ENCODE assay signal across 8 cellular contexts in the genomic region with DNA sequence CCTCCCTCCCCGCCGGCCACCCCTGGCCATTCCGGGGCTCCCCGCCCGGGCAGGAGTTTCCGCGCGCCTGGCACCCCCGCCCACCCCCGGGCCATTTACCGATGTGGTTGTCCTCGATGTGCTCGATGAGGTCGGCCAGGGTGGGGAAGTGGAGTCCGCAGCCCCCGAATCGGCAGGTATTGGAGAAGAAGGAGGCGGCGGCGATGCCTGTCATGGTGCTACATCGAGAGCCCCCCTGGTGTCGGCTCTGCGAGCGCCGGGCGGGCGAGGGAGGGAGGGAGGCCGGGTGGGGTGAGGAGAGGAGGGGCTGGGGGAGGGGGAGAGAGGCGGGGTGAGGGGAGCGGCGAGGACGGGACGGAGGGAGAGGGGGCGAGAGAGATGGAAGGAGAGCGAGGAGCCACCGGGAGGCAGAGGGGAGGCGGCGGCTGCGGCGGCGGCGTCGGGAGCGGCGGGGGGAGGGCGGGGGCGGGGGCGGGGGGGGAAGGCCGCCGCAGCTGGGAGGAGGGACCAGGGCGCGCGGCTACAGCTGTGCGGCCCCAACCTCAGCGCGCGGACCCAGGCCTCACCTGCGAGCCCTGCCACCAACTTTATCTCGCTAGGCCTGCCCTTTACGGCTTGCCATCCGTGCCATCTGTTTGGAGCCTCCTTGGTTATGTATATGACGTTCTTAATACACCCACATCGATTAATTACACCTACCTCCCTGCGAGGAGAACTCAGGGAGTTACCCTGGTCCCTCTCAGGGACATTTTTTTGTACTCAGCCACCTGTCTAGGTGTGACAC. TPM values are rescaled to one million over a fixed set of nuclear protein-coding genes. Genes with fewer than 3 reads are reported as not detected.
DNase-seq lines count a peak whose midpoint lies in the region; ATAC-seq and TF ChIP-seq lines count a peak whose summit lies in the region.

A gene (minus strand): TSS at position 432 of the 784 bp plus-strand sequence.

- peak within 1 kb of the TSS; percentile 85 for H2AFZ ChIP-seq in PC-9

- H3K79me2 ChIP-seq in PC-9 (ENCODE audit: low read depth), result no peaks in the 10 kb centered on the region

- H3K27ac ChIP-seq in PC-9, result no peak within 1 kb of the TSS
- H3K27ac ChIP-seq in naive thymus-derived CD4-positive, alpha-beta T cell (ENCODE audit: low read depth, low read length), result peak within 1 kb of the TSS; percentile 64

- H3K36me3 ChIP-seq in PC-9 (ENCODE audit: low read depth), result no peaks in the 10 kb centered on the region
- H3K36me3 ChIP-seq in naive thymus-derived CD4-positive, alpha-beta T cell (ENCODE audit: control insufficient read depth in 2 of 3, insufficient read depth in 3 of 3, low read length in 3 of 3), result no peaks in the 10 kb centered on the region

- no TSS peak for BruUV-seq in PC-9 (replicated peaks; lab: Mats Ljungman, UMichigan)

- H3K27me3 Mint-ChIP-seq in naive thymus-derived CD4-positive, alpha-beta T cell, result peaks cover 0 to 51% (median 0%) of the 10 kb centered on the region in 5 donors
- H3K27me3 Mint-ChIP-seq in stimulated activated naive CD8-positive, alpha-beta T cell treated with anti-CD3 and anti-CD28 coated beads, Interleukin-15, amount 100 ng/mL, for 72 hours, result peaks cover 7% of the 10 kb centered on the region

- TF ChIP-seq CTCF in AG10803 (conservative IDR thresholded peaks at IDR 0.05; ENCODE audit: low read length) (no peak), PC-9 (conservative IDR thresholded peaks at IDR 0.05) (no peak)

- peak; percentile 58 for ATAC-seq in naive thymus-derived CD4-positive, alpha-beta T cell
- ATAC-seq in stimulated activated naive CD8-positive, alpha-beta T cell treated with anti-CD3 and anti-CD28 coated beads, Interleukin-15, amount 100 ng/mL, for 72 hours, result peak; percentile 60
- ATAC-seq in HG03280 (IDR thresholded peaks at IDR 0.05; ENCODE audit: unreplicated experiment), result no peak

- no peaks in the 10 kb centered on the region for H3K9me2 ChIP-seq in PC-9 (ENCODE audit: insufficient read depth)

- POLR2A ChIA-PET in HEK293T (lab: Yijun Ruan, JAX), result no interaction called here
- POLR2A ChIA-PET in PC-9 (lab: Charles Lee; ENCODE audit: unreplicated experiment), result no interaction called here
- POLR2A ChIA-PET in naive thymus-derived CD4-positive, alpha-beta T cell (lab: Charles Lee), result no interaction called here

- CTCF ChIA-PET in HEK293T (lab: Yijun Ruan, JAX) (no interaction called here), PC-9 (lab: Charles Lee) (interaction anchor here (0.6 kb wide), 2 partner anchors 13 to 865 kb away, joined by 3 read pairs; no protein-coding TSS in a partner anchor)
- CTCF ChIA-PET in naive thymus-derived CD4-positive, alpha-beta T cell (lab: Charles Lee), result no interaction called here

- intact Hi-C loops in PC-9 (cut with micrococcal nuclease; ENCODE audit: unreplicated experiment), result no loop called here
- intact Hi-C loops in naive thymus-derived CD4-positive, alpha-beta T cell (cut with micrococcal nuclease), result loop anchor here (1.0 to 10.0 kb wide), 4 partner anchors 92 to 518 kb away; a partner anchor contains a TSS

- H3K27me3 ChIP-seq in PC-9 (ENCODE audit: insufficient read depth, low read depth), result no peaks in the 10 kb centered on the region
- H3K27me3 ChIP-seq in naive thymus-derived CD4-positive, alpha-beta T cell (ENCODE audit: control insufficient read depth in 2 of 2, insufficient read depth in 2 of 2, low read length in 2 of 2), result no peaks in the 10 kb centered on the region

- peaks cover 0 to 1% (median 0%) of the 10 kb centered on the region in 11 donors for H3K9me3 Mint-ChIP-seq in naive thymus-derived CD4-positive, alpha-beta T cell
- H3K9me3 Mint-ChIP-seq in stimulated activated naive CD8-positive, alpha-beta T cell treated with anti-CD3 and anti-CD28 coated beads, Interleukin-15, amount 100 ng/mL, for 72 hours, result no peaks in the 10 kb centered on the region

- peak within 1 kb of the TSS; percentile 79 to 94 (median 86) for H3K27ac Mint-ChIP-seq in naive thymus-derived CD4-positive, alpha-beta T cell
- H3K27ac Mint-ChIP-seq in stimulated activated naive CD8-positive, alpha-beta T cell treated with anti-CD3 and anti-CD28 coated beads, Interleukin-15, amount 100 ng/mL, for 72 hours, result peak within 1 kb of the TSS; percentile 35 to 91

- H3K4me1 ChIP-seq in PC-9 (replicated peaks; ENCODE audit: insufficient read depth), result peaks cover 5% of the 10 kb centered on the region; the same call in 1 of the 2 replicates
- H3K4me1 ChIP-seq in naive thymus-derived CD4-positive, alpha-beta T cell (ENCODE audit: control insufficient read depth in 2 of 2, insufficient read depth in 2 of 2, low read length in 2 of 2), result peaks cover 5 to 11% of the 10 kb centered on the region in 2 donors

- no peaks in the 10 kb centered on the region; the same call in 1 of the 2 replicates for H4K20me1 ChIP-seq in PC-9 (ENCODE audit: insufficient read depth)

- no peaks in the 10 kb centered on the region for H3K9me3 ChIP-seq in PC-9 (ENCODE audit: insufficient read depth, low read depth)
- no peaks in the 10 kb centered on the region for H3K9me3 ChIP-seq in naive thymus-derived CD4-positive, alpha-beta T cell (ENCODE audit: control insufficient read depth in 2 of 3, low read length in 3 of 3)

- H3K36me3 Mint-ChIP-seq in naive thymus-derived CD4-positive, alpha-beta T cell, result no peaks in the 10 kb centered on the region

- peaks cover 21% of the 10 kb centered on the region; the same call in 1 of the 2 replicates for H3F3A ChIP-seq in PC-9 (ENCODE audit: insufficient read depth, low read depth)

- H3K4me2 ChIP-seq in PC-9, result peak within 1 kb of the TSS; percentile 78

- peak within 1 kb of the TSS; percentile 78 for H3K4me3 ChIP-seq in AG10803 (ENCODE audit: low read length)
- H3K4me3 ChIP-seq in PC-9, result peak within 1 kb of the TSS; percentile 58
- H3K4me3 ChIP-seq in naive thymus-derived CD4-positive, alpha-beta T cell (ENCODE audit: low read length), result peak within 1 kb of the TSS; percentile 48

- peaks cover 11 to 38% (median 17%) of the 10 kb centered on the region in 7 donors for H3K4me1 Mint-ChIP-seq in naive thymus-derived CD4-positive, alpha-beta T cell
- peaks cover 51% of the 10 kb centered on the region for H3K4me1 Mint-ChIP-seq in stimulated activated naive CD8-positive, alpha-beta T cell treated with anti-CD3 and anti-CD28 coated beads, Interleukin-15, amount 100 ng/mL, for 72 hours

- DNase-seq in AG10803 (ENCODE audit: low read depth) (peak; percentile 54), HEK293T (ENCODE audit: extremely low spot score) (peak; percentile 66), PC-9 (peak in 1 of 2 experiments; percentile 18), fibroblast of peridontal ligament (ENCODE audit: extremely low read depth) (peak; percentile 38)
- peak; percentile 44 for DNase-seq in activated T-helper 9 cell treated with anti-CD3 and anti-CD28 coated beads, Interleukin-2, amount 50 U/mL, for 16 hours (ENCODE audit: low read depth)
- peak; percentile 27 to 57 (median 47) for DNase-seq in naive thymus-derived CD4-positive, alpha-beta T cell
- DNase-seq in stimulated activated naive CD8-positive, alpha-beta T cell treated with anti-CD3 and anti-CD28 coated beads, Interleukin-15, amount 100 ng/mL, for 72 hours, result peak; percentile 42 to 64

- H3K4me3 Mint-ChIP-seq in naive thymus-derived CD4-positive, alpha-beta T cell, result peak within 1 kb of the TSS; percentile 77 to 95 (median 88)
- peak within 1 kb of the TSS; percentile 84 to 89 for H3K4me3 Mint-ChIP-seq in stimulated activated naive CD8-positive, alpha-beta T cell treated with anti-CD3 and anti-CD28 coated beads, Interleukin-15, amount 100 ng/mL, for 72 hours

TF ChIP-seq in HEK293T, 16 proteins besides CTCF, POLR2A, EP300 and RAD21:
- TF ChIP-seq ARNT (IDR thresholded peaks at IDR 0.05) (no peak), TARDBP (IDR thresholded peaks at IDR 0.05) (no peak), L3MBTL2 (conservative IDR thresholded peaks at IDR 0.05) (no peak), FOXA1 (IDR thresholded peaks at IDR 0.05) (no peak)

RNA-seq across cellular contexts. Expression of the gene that starts here (rescaled TPM):
- 0.30 and 0.90 TPM in 2 replicates for total RNA-seq in PC-9 (2021)
- total RNA-seq in naive thymus-derived CD4-positive, alpha-beta T cell, result 10 to 100 TPM in 1 of 5 experiments, 1 to 10 TPM in 4; 2.0 to 33.1 (median 3.6) TPM
- 1 to 10 TPM; 2.9 to 3.2 TPM for polyA plus RNA-seq in naive thymus-derived CD4-positive, alpha-beta T cell
